ENCODE assay signal across 10 cellular contexts in the genomic region with DNA sequence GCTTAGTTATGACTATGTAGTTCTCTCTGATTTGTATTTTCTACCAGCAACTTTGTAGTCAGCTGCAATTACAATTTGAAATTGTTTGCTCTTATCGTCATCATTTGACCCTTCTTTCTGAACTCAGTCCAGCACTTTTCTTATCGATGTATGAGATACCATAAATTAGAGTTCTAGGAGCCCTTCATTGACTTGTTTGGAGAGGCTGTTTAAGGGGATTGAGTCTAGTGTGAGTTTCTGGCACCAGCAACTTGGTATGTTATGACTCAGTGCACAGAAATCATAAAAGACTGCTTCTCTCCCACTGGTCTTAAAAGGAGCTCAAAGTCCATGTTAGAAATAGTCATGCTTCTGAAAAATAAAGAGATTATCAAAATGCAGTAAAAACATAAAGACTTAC.
DNase-seq lines count a peak whose midpoint lies in the region; ATAC-seq, FAIRE-seq and TF ChIP-seq lines count a peak whose summit lies in the region.
"Had no signal": no experiment of that assay in that cellular context is flagged by ENCODE, and none has a peak within 500 bp of the region (broad histone marks: within the 10 kb centered on the region; RNA-seq: fewer than 3 reads in every experiment).

No MANE protein-coding gene starts in this region.

- no peaks in the 10 kb centered on the region for H3K9me3 ChIP-seq in cardiac muscle cell (ENCODE audit: low read depth)
- no peaks in the 10 kb centered on the region for H3K9me3 ChIP-seq in small intestine (ENCODE audit: control insufficient read depth, low read depth)

- no peaks in the 10 kb centered on the region for H3K27me3 Mint-ChIP-seq in GM23338 (ENCODE audit: insufficient read depth, low read depth, poor library complexity)
- no peaks in the 10 kb centered on the region for H3K27me3 Mint-ChIP-seq in activated CD4-positive, alpha-beta T cell treated with anti-CD3 and anti-CD28 coated beads, Interleukin-2, amount 10 ng/mL, durations not matched to agents 7 days and 5 days

- H3K27me3 ChIP-seq in GM23338 (ENCODE audit: insufficient read depth) (no peaks in the 10 kb centered on the region), cardiac muscle cell (no peaks in the 10 kb centered on the region), small intestine (ENCODE audit: control insufficient read depth in 2 of 2, insufficient read depth in 2 of 2, low read length in 2 of 2) (no peaks in the 10 kb centered on the region)

- DNase-seq in GM23338 (ENCODE audit: low spot score) (no peak), RKO (ENCODE audit: low spot score) (peak; percentile 43), cardiac muscle cell (ENCODE audit: low read depth in 1 of 2, low spot score in 1 of 2) (peak; percentile 14 to 71), small intestine (peak; percentile 32)
- DNase-seq in activated CD8-positive, alpha-beta memory T cell treated with anti-CD3 and anti-CD28 coated beads, Interleukin-2, amount 50 U/mL, for 4 hours: no peak
- DNase-seq in activated CD4-positive, alpha-beta T cell treated with anti-CD3 and anti-CD28 coated beads, Interleukin-2, amount 10 ng/mL, durations not matched to agents 7 days and 5 days: no peak
- DNase-seq: activated naive CD4-positive, alpha-beta T cell treated with anti-CD3 and anti-CD28 coated beads for 36 hours; MV-4-11 had no signal

- no peaks in the 10 kb centered on the region for H3F3A ChIP-seq in GM23338 (replicated peaks; ENCODE audit: low read depth)

- no peaks in the 10 kb centered on the region for H3K79me2 ChIP-seq in GM23338 (replicated peaks; ENCODE audit: insufficient read depth)

- H3K4me3 ChIP-seq in GM23338: no peak overlapping the region
- no peak overlapping the region for H3K4me3 ChIP-seq in cardiac muscle cell
- H3K4me3 ChIP-seq in small intestine (ENCODE audit: low read depth in 1 of 2, low read length in 2 of 2): no peak overlapping the region

- H3K4me1 Mint-ChIP-seq in GM23338: peaks cover 14% of the 10 kb centered on the region; the same call in 2 of the 3 replicates
- H3K4me1 Mint-ChIP-seq in activated CD4-positive, alpha-beta T cell treated with anti-CD3 and anti-CD28 coated beads, Interleukin-2, amount 10 ng/mL, durations not matched to agents 7 days and 5 days: no peaks in the 10 kb centered on the region

- H4K20me1 ChIP-seq in GM23338 (replicated peaks; ENCODE audit: insufficient read depth): no peaks in the 10 kb centered on the region

- H3K4me2 ChIP-seq in GM23338: no peak overlapping the region

- H3K36me3 ChIP-seq in GM23338 (ENCODE audit: insufficient read depth): no peaks in the 10 kb centered on the region
- no peaks in the 10 kb centered on the region for H3K36me3 ChIP-seq in cardiac muscle cell
- H3K36me3 ChIP-seq in small intestine (ENCODE audit: control insufficient read depth in 2 of 2, insufficient read depth in 2 of 2, low read length in 2 of 2): no peaks in the 10 kb centered on the region

- H3K9me2 ChIP-seq in GM23338 (ENCODE audit: insufficient read depth): no peaks in the 10 kb centered on the region

- H3K9me3 Mint-ChIP-seq in GM23338: peaks cover 2% of the 10 kb centered on the region; the same call in 1 of the 3 replicates
- peaks cover 2% of the 10 kb centered on the region for H3K9me3 Mint-ChIP-seq in activated CD4-positive, alpha-beta T cell treated with anti-CD3 and anti-CD28 coated beads, Interleukin-2, amount 10 ng/mL, durations not matched to agents 7 days and 5 days

- 6 to 33% (median 26%) methylated on average over 2 of the region's 2 CpGs for WGBS in small intestine, 3 donors

- H3K4me1 ChIP-seq in GM23338 (ENCODE audit: insufficient read depth): peaks cover 14% of the 10 kb centered on the region; the same call in 1 of the 2 replicates
- H3K4me1 ChIP-seq in cardiac muscle cell (ENCODE audit: low read depth): peaks cover 16% of the 10 kb centered on the region
- H3K4me1 ChIP-seq in small intestine (ENCODE audit: control insufficient read depth in 2 of 2, insufficient read depth in 1 of 2, low read depth in 1 of 2, low read length in 1 of 2): no peaks in the 10 kb centered on the region

- no peak for TF ChIP-seq CTCF in GM23338 (conservative IDR thresholded peaks at IDR 0.05; ENCODE audit: low read depth in 2 of 2)
- no peak for TF ChIP-seq CTCF in cardiac muscle cell (IDR thresholded peaks at IDR 0.05; ENCODE audit: low read depth, low read length)

- H2AFZ ChIP-seq in GM23338: no peak overlapping the region

- no peak overlapping the region for H3K4me3 Mint-ChIP-seq in GM23338
- H3K4me3 Mint-ChIP-seq in activated CD4-positive, alpha-beta T cell treated with anti-CD3 and anti-CD28 coated beads, Interleukin-2, amount 10 ng/mL, durations not matched to agents 7 days and 5 days: no peak overlapping the region
- H3K4me3 Mint-ChIP-seq: activated naive CD4-positive, alpha-beta T cell treated with anti-CD3 and anti-CD28 coated beads for 36 hours had no signal

- CTCF ChIA-PET in activated CD4-positive, alpha-beta T cell treated with anti-CD3 and anti-CD28 coated beads, Interleukin-2, amount 10 ng/mL, durations not matched to agents 7 days and 5 days (lab: Charles Lee): no interaction called here

- H3K27ac Mint-ChIP-seq in GM23338: peak overlapping the region; percentile 10; the same call in 1 of the 2 replicates
- H3K27ac Mint-ChIP-seq in activated CD4-positive, alpha-beta T cell treated with anti-CD3 and anti-CD28 coated beads, Interleukin-2, amount 10 ng/mL, durations not matched to agents 7 days and 5 days: no peak overlapping the region
- H3K27ac Mint-ChIP-seq: activated naive CD4-positive, alpha-beta T cell treated with anti-CD3 and anti-CD28 coated beads for 36 hours had no signal

- no peak for ATAC-seq in GM23338
- ATAC-seq in GM19328 (IDR thresholded peaks at IDR 0.05; ENCODE audit: unreplicated experiment): no peak
- ATAC-seq in GM18907 (IDR thresholded peaks at IDR 0.05; ENCODE audit: unreplicated experiment): no peak

- no peaks in the 10 kb centered on the region for H3K36me3 Mint-ChIP-seq in GM23338 (ENCODE audit: low read depth)
- no peaks in the 10 kb centered on the region for H3K36me3 Mint-ChIP-seq in activated CD4-positive, alpha-beta T cell treated with anti-CD3 and anti-CD28 coated beads, Interleukin-2, amount 10 ng/mL, durations not matched to agents 7 days and 5 days (ENCODE audit: low read depth)

- H3K27ac ChIP-seq in GM23338 (ENCODE audit: low read depth): no peak overlapping the region
- no peak overlapping the region for H3K27ac ChIP-seq in cardiac muscle cell
- H3K27ac ChIP-seq in small intestine (ENCODE audit: low read depth in 1 of 2, low read length in 1 of 2): no peak overlapping the region

- peak; percentile 61 for FAIRE-seq in small intestine (lab: Jason Lieb, UNC)

- POLR2A ChIA-PET in activated CD4-positive, alpha-beta T cell treated with anti-CD3 and anti-CD28 coated beads, Interleukin-2, amount 10 ng/mL, durations not matched to agents 7 days and 5 days (lab: Charles Lee): no interaction called here

TF ChIP-seq in GM23338, 12 proteins besides CTCF, POLR2A, EP300 and RAD21 (continues in another document):
- TF ChIP-seq EZH2 (IDR thresholded peaks at IDR 0.05; ENCODE audit: low read depth, unreplicated experiment) (no peak), ZNF114 (CRISPR knock-in tag; IDR thresholded peaks at IDR 0.05) (no peak), JUNB (IDR thresholded peaks at IDR 0.05; ENCODE audit: unreplicated experiment) (no peak), NANOG (IDR thresholded peaks at IDR 0.05; ENCODE audit: borderline replicate concordance) (no peak), EZH2phosphoT487 (IDR thresholded peaks at IDR 0.05; ENCODE audit: unreplicated experiment) (no peak)
- TF ChIP-seq, protein P1, sequence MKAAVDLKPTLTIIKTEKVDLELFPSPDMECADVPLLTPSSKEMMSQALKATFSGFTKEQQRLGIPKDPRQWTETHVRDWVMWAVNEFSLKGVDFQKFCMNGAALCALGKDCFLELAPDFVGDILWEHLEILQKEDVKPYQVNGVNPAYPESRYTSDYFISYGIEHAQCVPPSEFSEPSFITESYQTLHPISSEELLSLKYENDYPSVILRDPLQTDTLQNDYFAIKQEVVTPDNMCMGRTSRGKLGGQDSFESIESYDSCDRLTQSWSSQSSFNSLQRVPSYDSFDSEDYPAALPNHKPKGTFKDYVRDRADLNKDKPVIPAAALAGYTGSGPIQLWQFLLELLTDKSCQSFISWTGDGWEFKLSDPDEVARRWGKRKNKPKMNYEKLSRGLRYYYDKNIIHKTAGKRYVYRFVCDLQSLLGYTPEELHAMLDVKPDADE (IDR thresholded peaks at IDR 0.05): no peak

Comparison
In these comparisons a context has a peak if more than half of its experiments do, and no peak if none do; other contexts are left out.
1. DNase-seq: peak in RKO (single experiment), cardiac muscle cell (2 of 2) and small intestine (single experiment); none in GM23338 (single experiment), activated CD8-positive, alpha-beta memory T cell treated with anti-CD3 and anti-CD28 coated beads, Interleukin-2, amount 50 U/mL, for 4 hours (single experiment) and activated CD4-positive, alpha-beta T cell treated with anti-CD3 and anti-CD28 coated beads, Interleukin-2, amount 10 ng/mL, durations not matched to agents 7 days and 5 days (single experiment).